ENCODE assay signal across 27 cellular contexts in the genomic region with DNA sequence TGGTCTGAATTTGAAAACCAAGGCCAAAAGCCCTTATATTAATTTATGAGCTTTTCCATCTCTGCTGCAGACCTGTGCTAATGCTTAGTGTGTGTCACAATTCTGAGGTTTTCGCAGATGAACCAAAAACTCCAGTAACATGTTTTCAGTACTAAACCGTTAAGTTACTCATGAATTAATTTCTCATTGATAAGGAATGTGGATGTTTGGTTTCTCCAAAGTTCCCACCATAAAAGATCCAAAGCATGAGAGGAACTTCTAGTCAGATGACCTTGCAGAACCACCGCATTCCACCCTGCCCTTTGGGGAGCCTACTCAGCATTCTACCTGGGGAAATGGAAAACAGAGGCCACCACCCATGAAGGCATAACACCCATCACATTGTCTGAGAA. TPM values are rescaled to one million over a fixed set of nuclear protein-coding genes. Genes with fewer than 3 reads are reported as not detected.
DNase-seq lines count a peak whose midpoint lies in the region; TF ChIP-seq lines count a peak whose summit lies in the region.
"Had no signal": no experiment of that assay in that cellular context is flagged by ENCODE, and none has a peak within 500 bp of the region (broad histone marks: within the 10 kb centered on the region; RNA-seq: fewer than 3 reads in every experiment).

No MANE protein-coding gene starts in this region.

- H3K4me3 ChIP-seq in epithelial cell of proximal tubule (ENCODE audit: low read depth, low read length) (no peak overlapping the region), osteoblast (ENCODE audit: insufficient read depth, low read length) (no peak overlapping the region), tibial artery (no peak overlapping the region)
- H3K4me3 ChIP-seq: breast epithelium, coronary artery, GM23338, heart left ventricle, sigmoid colon, SK-N-MC had no signal

- H4K20me1 ChIP-seq in osteoblast (ENCODE audit: insufficient read depth, low read length) = no peaks in the 10 kb centered on the region

- TF ChIP-seq CTCF in epithelial cell of proximal tubule (conservative IDR thresholded peaks at IDR 0.05; ENCODE audit: low read depth, low read length) (no peak), osteoblast (IDR thresholded peaks at IDR 0.05; ENCODE audit: extremely low read depth, low read depth, low read length) (no peak), tibial artery (IDR thresholded peaks at IDR 0.05) (no peak), GM10266 (IDR thresholded peaks at IDR 0.05; ENCODE audit: control insufficient read depth, insufficient read depth, low read depth, missing control alignments) (no peak)

- peak overlapping the region; percentile 52 for H3K27ac ChIP-seq in osteoblast (ENCODE audit: low read depth, low read length)
- no peak overlapping the region for H3K27ac ChIP-seq in tibial artery
- H3K27ac ChIP-seq: breast epithelium, coronary artery, heart left ventricle, RWPE1, sigmoid colon, SK-N-MC, WERI-Rb-1 had no signal

- H3K9me3 ChIP-seq in osteoblast (ENCODE audit: low read depth, low read length) (no peaks in the 10 kb centered on the region), tibial artery (no peaks in the 10 kb centered on the region)
- H3K9me3 ChIP-seq: breast epithelium, heart left ventricle, sigmoid colon had no signal

- H3K36me3 ChIP-seq in osteoblast (ENCODE audit: insufficient read depth, low read length) = no peaks in the 10 kb centered on the region
- peaks cover 0 to 11% (median 0%) of the 10 kb centered on the region in 3 donors for H3K36me3 ChIP-seq in tibial artery
- H3K36me3 ChIP-seq: breast epithelium, sigmoid colon had no signal

- H3K27me3 ChIP-seq in osteoblast (ENCODE audit: insufficient read depth, low read length) (no peaks in the 10 kb centered on the region), tibial artery (no peaks in the 10 kb centered on the region)
- H3K27me3 ChIP-seq: breast epithelium, heart left ventricle, sigmoid colon had no signal

- DNase-seq in Caki2 (ENCODE audit: low read depth) (peak; percentile 69), M059J (ENCODE audit: low read depth) (peak; percentile 83), epithelial cell of proximal tubule (ENCODE audit: low read depth) (peak; percentile 95), osteoblast (ENCODE audit: insufficient read length, low spot score, missing footprints) (no peak), NCI-H82 (lab: John Stamatoyannopoulos, UW) (no peak), NCI-H69 (lab: John Stamatoyannopoulos, UW) (no peak), tibial artery (no peak), GM10266 (ENCODE audit: extremely low spot score) (no peak)
- DNase-seq: activated CD8-positive, alpha-beta memory T cell treated with anti-CD3 and anti-CD28 coated beads, Interleukin-2, amount 50 U/mL, for 48 hours; activated naive CD8-positive, alpha-beta T cell treated with anti-CD3 and anti-CD28 coated beads, Interleukin-2, amount 10 ng/mL, durations not matched to agents 7 days and 5 days; DMS79; endodermal cell; heart left ventricle; left ventricle myocardium superior; NCI-H2171 treated with DMSO at 0.1 percent for 48 hours; NCI-H526; nephron progenitor cell; posterior cingulate gyrus; sigmoid colon; substantia nigra; T-helper 2 cell; WERI-Rb-1 had no signal

- H2AFZ ChIP-seq in osteoblast (ENCODE audit: low read length) = no peak overlapping the region
- H2AFZ ChIP-seq: GM23338 had no signal

- H3K79me2 ChIP-seq in osteoblast (ENCODE audit: insufficient read depth, low read length) = no peaks in the 10 kb centered on the region

- intact Hi-C loops in tibial artery (cut with DNase I; ENCODE audit: low total_unique reads) = no loop called here

- peaks cover 13% of the 10 kb centered on the region for H3K4me1 ChIP-seq in osteoblast (ENCODE audit: insufficient read depth, low read length)
- H3K4me1 ChIP-seq in tibial artery = no peaks in the 10 kb centered on the region
- H3K4me1 ChIP-seq: breast epithelium, heart left ventricle, sigmoid colon had no signal

- in situ Hi-C loops in Caki2 (cut with HindIII; ENCODE audit: low pct_unique_long_range_greater_than_20kb, low sequenced_read_pairs) = no loop called here

- H3K4me2 ChIP-seq in osteoblast (ENCODE audit: insufficient read depth, low read length) = no peak overlapping the region
- H3K4me2 ChIP-seq: GM23338 had no signal

RNA-seq across cellular contexts. Expression of a gene that starts 7.5 kb away (rescaled TPM):
- total RNA-seq in Caki2 (2014; rRNA removed; shearing (Covaris generic); ENCODE audit: low replicate concordance) = 12.0 and 22.8 TPM in 2 replicates
- 7.8 and 8.6 TPM in 2 replicates for total RNA-seq in M059J (2014; rRNA removed; shearing (Covaris generic))
- total RNA-seq in epithelial cell of proximal tubule (10.6 and 12.4 TPM in 2 replicates), osteoblast (169 and 235 TPM in 2 replicates)

RNA-seq across cellular contexts. Expression of a gene that starts 7.5 kb away (rescaled TPM):
- total RNA-seq in Caki2 (2014; rRNA removed; shearing (Covaris generic); ENCODE audit: low replicate concordance) = 65.3 and 125 TPM in 2 replicates
- 31.2 and 44.7 TPM in 2 replicates for total RNA-seq in M059J (2014; rRNA removed; shearing (Covaris generic))
- total RNA-seq in epithelial cell of proximal tubule (47.3 and 71.7 TPM in 2 replicates), osteoblast (87.9 and 111 TPM in 2 replicates)

Comparison
In these comparisons a context has a peak if more than half of its experiments do, and no peak if none do; other contexts are left out.
1. DNase-seq: peak in Caki2 (single experiment), M059J (single experiment) and epithelial cell of proximal tubule (single experiment); none in osteoblast (single experiment), NCI-H82 (single experiment), NCI-H69 (single experiment), tibial artery (0 of 2) and GM10266 (single experiment).